17 cellular contexts compared by ENCODE assay signal in genomic region chr5:112084149-112084548, GRCh38.
DNase-seq lines count a peak whose midpoint lies in the region; ATAC-seq and TF ChIP-seq lines count a peak whose summit lies in the region.
"Had no signal": no experiment of that assay in that cellular context is flagged by ENCODE, and none has a peak within 500 bp of the region (broad histone marks: within the 10 kb centered on the region; RNA-seq: fewer than 3 reads in every experiment).

No MANE protein-coding gene starts in this region.

- no peak overlapping the region for H3K14ac ChIP-seq in IMR-90 (replicated peaks; ENCODE audit: low read depth, low read length)

- no peak overlapping the region; the same call in 1 of the 2 replicates for H4K5ac ChIP-seq in IMR-90 (ENCODE audit: low read depth, low read length)

- H3K18ac ChIP-seq in IMR-90 (ENCODE audit: low read depth, low read length) = peak overlapping the region; percentile 61; the same call in 1 of the 2 replicates

- DNase-seq in AG08396 (ENCODE audit: low spot score) (peak; percentile 13), IMR-90 (peak; percentile 94), fibroblast of lung (ENCODE audit: low read depth in 2 of 2) (peak in 1 of 2 donors; percentile 83), myocyte (ENCODE audit: low read depth) (peak; percentile 4), H4 (ENCODE audit: low spot score) (no peak), T1000 (lab: John Stamatoyannopoulos, UW) (no peak)
- no peak for DNase-seq in activated CD4-positive, alpha-beta T cell treated with anti-CD3 and anti-CD28 coated beads, Interleukin-2, amount 50 U/mL, for 48 hours
- DNase-seq: CD4-positive, CD25-positive, alpha-beta regulatory T cell; DND-41; GF-D8; NCI-H1048; NCI-H1694; NCI-H2107; NCI-H69; SK-N-SH had no signal

- peak overlapping the region; percentile 69 for H2BK5ac ChIP-seq in IMR-90 (ENCODE audit: low read depth, low read length, poor library complexity, severe bottlenecking)

- no peaks in the 10 kb centered on the region for H4K20me1 ChIP-seq in IMR-90 (ENCODE audit: insufficient read depth, low read length)
- H4K20me1 ChIP-seq in fibroblast of lung (ENCODE audit: control insufficient read depth, extremely low read depth, insufficient read depth, low read length) = no peaks in the 10 kb centered on the region

- peak overlapping the region in 1 of 2 experiments; percentile 69; a peak in 2 of 4 replicates for H4K8ac ChIP-seq in IMR-90 (ENCODE audit: low read depth in 2 of 2, low read length in 2 of 2)

- H2BK15ac ChIP-seq in IMR-90 (ENCODE audit: low read depth, low read length) = no peak overlapping the region

- CTCF ChIA-PET in IMR-90 (lab: Yijun Ruan, JAX) = no interaction called here

- ATAC-seq in IMR-90 (ENCODE audit: low read depth) = peak; percentile 95
- ATAC-seq in GM19455 (IDR thresholded peaks at IDR 0.05; ENCODE audit: unreplicated experiment) = no peak
- ATAC-seq: HCT116 had no signal

- H3K9me3 ChIP-seq in IMR-90 (ENCODE audit: control insufficient read depth, insufficient read depth, low read length) (no peaks in the 10 kb centered on the region), fibroblast of lung (ENCODE audit: control insufficient read depth, insufficient read depth, low read depth, low read length) (no peaks in the 10 kb centered on the region)
- H3K9me3 ChIP-seq: SK-N-SH had no signal

- H3K9me1 ChIP-seq in IMR-90 (ENCODE audit: insufficient read depth, low read length) = no peaks in the 10 kb centered on the region

- H3K36me3 ChIP-seq in IMR-90 (ENCODE audit: control insufficient read depth, insufficient read depth, low read length) (no peaks in the 10 kb centered on the region), fibroblast of lung (ENCODE audit: control insufficient read depth, insufficient read depth, low read length) (no peaks in the 10 kb centered on the region)

- H3K56ac ChIP-seq in IMR-90 (ENCODE audit: extremely low read depth, insufficient read depth, low read length) = no peak overlapping the region

- dilution Hi-C loops in IMR-90 (cut with HindIII; ENCODE audit: low sequenced_read_pairs, unreplicated experiment) = no loop called here

- H2AFZ ChIP-seq in IMR-90 (replicated peaks; ENCODE audit: low read length, poor library complexity) = no peak overlapping the region
- H2AFZ ChIP-seq in fibroblast of lung (ENCODE audit: low read length) = peak overlapping the region; percentile 41

- peak overlapping the region; percentile 59; the same call in 1 of the 2 replicates for H2BK20ac ChIP-seq in IMR-90 (ENCODE audit: low read depth, low read length)

- H3K27me3 ChIP-seq in IMR-90 (ENCODE audit: control insufficient read depth, insufficient read depth, low read length) (no peaks in the 10 kb centered on the region), fibroblast of lung (ENCODE audit: control insufficient read depth, insufficient read depth, low read length) (no peaks in the 10 kb centered on the region)

- in situ Hi-C loops in IMR-90 (cut with MboI; ENCODE audit: low sequenced_read_pairs) = no loop called here

- POLR2A ChIA-PET in IMR-90 (lab: Charles Lee; ENCODE audit: unreplicated experiment) = no interaction called here

- H3K4me1 ChIP-seq in IMR-90 (ENCODE audit: control insufficient read depth, insufficient read depth, low read length) (no peaks in the 10 kb centered on the region; the same call in 1 of the 2 replicates), fibroblast of lung (ENCODE audit: control insufficient read depth, extremely low read depth, insufficient read depth, low read length) (no peaks in the 10 kb centered on the region)

- H3K4me3 ChIP-seq in IMR-90 (ENCODE audit: insufficient read depth, low read depth, low read length) = no peak overlapping the region
- H3K4me3 ChIP-seq in fibroblast of lung (replicated peaks in 1 of 4; ENCODE audit: control extremely low read depth in 1 of 4, insufficient read depth in 1 of 4, low read depth in 3 of 4, low read length in 4 of 4) = no peak overlapping the region

- 67% methylated on average over 1 of the region's 2 CpGs; no CpG with 5 or more reads in 1 of the 2 experiments for WGBS in IMR-90 (ENCODE audit: extremely low coverage in 2 of 2, insufficient read length in 1 of 2), 2 experiments

- BruUV-seq in IMR-90 (replicated peaks; lab: Mats Ljungman, UMichigan) = no TSS peak

- H3K4ac ChIP-seq in IMR-90 (ENCODE audit: low read depth, low read length) = peak overlapping the region; percentile 44; the same call in 1 of the 2 replicates

- peak overlapping the region; percentile 49; the same call in 1 of the 2 replicates for H2BK120ac ChIP-seq in IMR-90 (ENCODE audit: low read depth, low read length)

- H3K79me2 ChIP-seq in fibroblast of lung (ENCODE audit: control insufficient read depth, insufficient read depth, low read length) = no peaks in the 10 kb centered on the region

- peak overlapping the region; percentile 56; the same call in 1 of the 2 replicates for H3K27ac ChIP-seq in IMR-90 (ENCODE audit: insufficient read depth, low read length)
- H3K27ac ChIP-seq in fibroblast of lung (ENCODE audit: insufficient read depth, low read length) = no peak overlapping the region

- no peak overlapping the region for H4K91ac ChIP-seq in IMR-90 (ENCODE audit: insufficient read depth, low read depth, low read length)

- no peaks in the 10 kb centered on the region for H3K79me1 ChIP-seq in IMR-90 (ENCODE audit: low read depth in 1 of 2, low read length in 2 of 2)

- H2AK9ac ChIP-seq in IMR-90 (replicated peaks; ENCODE audit: low read depth, low read length, poor library complexity) = no peak overlapping the region

- TF ChIP-seq CTCF in IMR-90 (conservative IDR thresholded peaks at IDR 0.05; ENCODE audit: low read depth, low read length) (no peak), fibroblast of lung (conservative IDR thresholded peaks at IDR 0.05 in 1 of 2, IDR thresholded peaks at IDR 0.05 in 1 of 2; ENCODE audit: low read depth in 1 of 2, low read length in 2 of 2) (no peak)

- no peak for TF ChIP-seq POLR2A in IMR-90 (IDR thresholded peaks at IDR 0.05; ENCODE audit: low read depth, low read length)

- intact Hi-C loops in IMR-90 (cut with micrococcal nuclease) = loop anchor here (5.0 kb wide), 1 partner anchor 327 kb away; the partner anchor contains the start of gene NREP

- H3K9ac ChIP-seq in IMR-90 (ENCODE audit: low read depth, low read length) (no peak overlapping the region), fibroblast of lung (ENCODE audit: insufficient read depth, low read length) (no peak overlapping the region)
- H3K9ac ChIP-seq: SK-N-SH had no signal

- no peak for TF ChIP-seq RAD21 in IMR-90 (IDR thresholded peaks at IDR 0.05; ENCODE audit: low read length)

- H3K23ac ChIP-seq in IMR-90 (ENCODE audit: low read depth, low read length) = no peak overlapping the region

- no peak overlapping the region for H2AK5ac ChIP-seq in IMR-90 (ENCODE audit: low read depth, low read length)

- H3K4me2 ChIP-seq in IMR-90 (ENCODE audit: low read depth, low read length) (no peak overlapping the region), fibroblast of lung (ENCODE audit: extremely low read depth, insufficient read depth, low read length) (no peak overlapping the region)
- H3K4me2 ChIP-seq: SK-N-SH had no signal

TF ChIP-seq in IMR-90, 13 proteins besides CTCF, POLR2A, EP300 and RAD21:
- TF ChIP-seq, protein P1, sequence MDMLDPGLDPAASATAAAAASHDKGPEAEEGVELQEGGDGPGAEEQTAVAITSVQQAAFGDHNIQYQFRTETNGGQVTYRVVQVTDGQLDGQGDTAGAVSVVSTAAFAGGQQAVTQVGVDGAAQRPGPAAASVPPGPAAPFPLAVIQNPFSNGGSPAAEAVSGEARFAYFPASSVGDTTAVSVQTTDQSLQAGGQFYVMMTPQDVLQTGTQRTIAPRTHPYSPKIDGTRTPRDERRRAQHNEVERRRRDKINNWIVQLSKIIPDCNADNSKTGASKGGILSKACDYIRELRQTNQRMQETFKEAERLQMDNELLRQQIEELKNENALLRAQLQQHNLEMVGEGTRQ (IDR thresholded peaks at IDR 0.05; ENCODE audit: low read depth, low read length) = no peak
- TF ChIP-seq ELK1 (IDR thresholded peaks at IDR 0.05; ENCODE audit: borderline replicate concordance, low read depth, low read length) (no peak), FOS (IDR thresholded peaks at IDR 0.05; ENCODE audit: low read depth, low read length) (no peak), MAZ (IDR thresholded peaks at IDR 0.05; ENCODE audit: borderline replicate concordance, low read depth, low read length) (no peak), RFX5 (IDR thresholded peaks at IDR 0.05; ENCODE audit: low read depth, low read length) (no peak), RCOR1 (IDR thresholded peaks at IDR 0.05; ENCODE audit: insufficient replicate concordance, low read length) (no peak), CHD1 (IDR thresholded peaks at IDR 0.05; ENCODE audit: low read depth, low read length) (no peak), SMC3 (IDR thresholded peaks at IDR 0.05; ENCODE audit: low read depth, low read length) (no peak), MXI1 (IDR thresholded peaks at IDR 0.05; ENCODE audit: borderline replicate concordance, low read depth, low read length) (no peak), MAFK (IDR thresholded peaks at IDR 0.05; ENCODE audit: low read depth, low read length) (peak; percentile 37; the same call in 1 of the 2 replicates), CEBPB (IDR thresholded peaks at IDR 0.05; ENCODE audit: low read depth, low read length) (no peak), NFE2L2 (IDR thresholded peaks at IDR 0.05; ENCODE audit: low read depth, low read length) (no peak), BHLHE40 (IDR thresholded peaks at IDR 0.05; ENCODE audit: low read depth, low read length) (peak; percentile 67; the same call in 1 of the 2 replicates)

Comparison
In these comparisons a context has a peak if more than half of its experiments do, and no peak if none do; other contexts are left out.
1. DNase-seq: peak in AG08396 (single experiment), IMR-90 (single experiment) and myocyte (single experiment); none in H4 (single experiment), T1000 (single experiment) and activated CD4-positive, alpha-beta T cell treated with anti-CD3 and anti-CD28 coated beads, Interleukin-2, amount 50 U/mL, for 48 hours (0 of 2).